In genomic region chr1:93665015-93665414, GRCh38 we compare ENCODE assay signal across 14 cellular contexts. TPM values are rescaled to one million over a fixed set of nuclear protein-coding genes. Genes with fewer than 3 reads are reported as not detected.
DNase-seq lines count a peak whose midpoint lies in the region; ATAC-seq and TF ChIP-seq lines count a peak whose summit lies in the region.
"Had no signal": no experiment of that assay in that cellular context is flagged by ENCODE, and none has a peak within 500 bp of the region (broad histone marks: within the 10 kb centered on the region; RNA-seq: fewer than 3 reads in every experiment).

No MANE protein-coding gene starts in this region.

- H3K9me2 ChIP-seq in SK-N-SH, result no peaks in the 10 kb centered on the region

- peaks cover 67 to 71% of the 10 kb centered on the region in 2 experiments for H3K4me1 ChIP-seq in SK-N-SH (ENCODE audit: control insufficient read depth in 1 of 2, insufficient read depth in 2 of 2, low read depth in 1 of 2, low read length in 1 of 2)
- H3K4me1 ChIP-seq in esophagus squamous epithelium, result peaks cover 10 to 84% (median 43%) of the 10 kb centered on the region in 3 donors
- peaks cover 68% of the 10 kb centered on the region for H3K4me1 ChIP-seq in osteoblast (ENCODE audit: insufficient read depth, low read length)

- ATAC-seq in GM21825 (IDR thresholded peaks at IDR 0.05; ENCODE audit: unreplicated experiment), result no peak
- ATAC-seq in HG02763 (IDR thresholded peaks at IDR 0.05; ENCODE audit: unreplicated experiment), result no peak
- no peak for ATAC-seq in HG03139 (IDR thresholded peaks at IDR 0.05; ENCODE audit: unreplicated experiment)
- ATAC-seq: left colon had no signal

- TF ChIP-seq EP300 in SK-N-SH (IDR thresholded peaks at IDR 0.05; ENCODE audit: borderline replicate concordance in 1 of 2, low read depth in 1 of 2, low read length in 1 of 2), result no peak

- H3K27me3 ChIP-seq in SK-N-SH (ENCODE audit: insufficient read depth) (no peaks in the 10 kb centered on the region), esophagus squamous epithelium (no peaks in the 10 kb centered on the region), osteoblast (ENCODE audit: insufficient read depth, low read length) (no peaks in the 10 kb centered on the region)

- no peak for TF ChIP-seq RAD21 in SK-N-SH (IDR thresholded peaks at IDR 0.05; ENCODE audit: low read length)

- H3K4me3 ChIP-seq in SK-N-SH (ENCODE audit: low read depth in 2 of 2, low read length in 1 of 2) (0 out of 4 replicates have a peak overlapping the region, but pooled peaks of 1 of the 2 experiments have one; percentile 36), esophagus squamous epithelium (no peak overlapping the region), osteoblast (ENCODE audit: insufficient read depth, low read length) (peak overlapping the region; percentile 44)

- H3K4me2 ChIP-seq in SK-N-SH (peak overlapping the region; percentile 65), osteoblast (ENCODE audit: insufficient read depth, low read length) (peak overlapping the region; percentile 69)

- WGBS in SK-N-SH (ENCODE audit: low lambda C conversion rate), result 3% methylated on average over 3 of the region's 3 CpGs
- 41 to 43% methylated on average over 3 of the region's 3 CpGs for WGBS in esophagus squamous epithelium, 2 donors

- H3K9me3 ChIP-seq in SK-N-SH (no peaks in the 10 kb centered on the region), esophagus squamous epithelium (no peaks in the 10 kb centered on the region), osteoblast (ENCODE audit: low read depth, low read length) (no peaks in the 10 kb centered on the region)
- H3K9me3 ChIP-seq: neutrophil had no signal

- intact Hi-C loops in esophagus squamous epithelium (cut with DNase I), result no loop called here

- H3F3A ChIP-seq in SK-N-SH (replicated peaks; ENCODE audit: insufficient read depth), result peaks cover 92% of the 10 kb centered on the region

- CTCF ChIA-PET in SK-N-SH (lab: Yijun Ruan, JAX), result interaction anchor here (0.6 to 4.9 kb wide), 6 partner anchors 15 to 228 kb away, joined by 3 to 18 read pairs (median 6); no protein-coding TSS in a partner anchor

- H3K79me2 ChIP-seq in SK-N-SH (ENCODE audit: insufficient read depth), result peaks cover 90% of the 10 kb centered on the region
- H3K79me2 ChIP-seq in osteoblast (ENCODE audit: insufficient read depth, low read length), result peaks cover 72% of the 10 kb centered on the region

- H3K36me3 ChIP-seq in SK-N-SH (replicated peaks in 1 of 2; ENCODE audit: control insufficient read depth in 1 of 2, insufficient read depth in 2 of 2, low read length in 1 of 2) (peaks cover 11 to 56% of the 10 kb centered on the region in 2 experiments), esophagus squamous epithelium (peaks cover 0 to 5% (median 0%) of the 10 kb centered on the region in 3 donors), osteoblast (ENCODE audit: insufficient read depth, low read length) (peaks cover 33% of the 10 kb centered on the region)
- H3K36me3 ChIP-seq: neutrophil had no signal

- no peak for TF ChIP-seq POLR2A in esophagus squamous epithelium (IDR thresholded peaks at IDR 0.05)

- no peak overlapping the region for H2AFZ ChIP-seq in SK-N-SH (ENCODE audit: low read depth)
- H2AFZ ChIP-seq in osteoblast (ENCODE audit: low read length), result no peak overlapping the region

- no peak for TF ChIP-seq CTCF in SK-N-SH (IDR thresholded peaks at IDR 0.05)
- TF ChIP-seq CTCF in esophagus squamous epithelium (IDR thresholded peaks at IDR 0.05), result no peak
- no peak for TF ChIP-seq CTCF in osteoblast (IDR thresholded peaks at IDR 0.05; ENCODE audit: extremely low read depth, low read depth, low read length)

- POLR2A ChIA-PET in SK-N-SH (lab: Yijun Ruan, JAX), result no interaction called here

- peak overlapping the region; percentile 94 to 99 for H3K27ac ChIP-seq in SK-N-SH (ENCODE audit: low read depth in 2 of 2, low read length in 1 of 2)
- peak overlapping the region; percentile 41 to 58 (median 47) for H3K27ac ChIP-seq in esophagus squamous epithelium
- peak overlapping the region; percentile 92 for H3K27ac ChIP-seq in osteoblast (ENCODE audit: low read depth, low read length)
- H3K27ac ChIP-seq: neutrophil had no signal

- H3K9ac ChIP-seq in SK-N-SH, result peak overlapping the region; percentile 55; the same call in 1 of the 2 replicates

- DNase-seq in AG20443 (ENCODE audit: low spot score), result peak; percentile 2
- peak; percentile 38 for DNase-seq in SK-N-SH
- no peak for DNase-seq in esophagus squamous epithelium (lab: John Stamatoyannopoulos, UW)
- no peak for DNase-seq in osteoblast (ENCODE audit: insufficient read length, low spot score, missing footprints)
- no peak for DNase-seq in hepatic stellate cell (ENCODE audit: low spot score)
- DNase-seq: activated CD8-positive, alpha-beta memory T cell treated with anti-CD3 and anti-CD28 coated beads for 24 hours; activated naive CD4-positive, alpha-beta T cell treated with anti-CD3 and anti-CD28 coated beads, Interleukin-2, amount 10 ng/mL, durations not matched to agents 7 days and 5 days; GOT3; left colon; NCI-H1092 had no signal

- H4K20me1 ChIP-seq in SK-N-SH (ENCODE audit: insufficient read depth), result peaks cover 56% of the 10 kb centered on the region
- H4K20me1 ChIP-seq in osteoblast (ENCODE audit: insufficient read depth, low read length), result peaks cover 37% of the 10 kb centered on the region

TF ChIP-seq in SK-N-SH, 30 proteins besides CTCF, POLR2A, EP300 and RAD21:
- TF ChIP-seq TEAD4 (IDR thresholded peaks at IDR 0.05; ENCODE audit: borderline replicate concordance, insufficient read depth) (no peak), GABPA (IDR thresholded peaks at IDR 0.05; ENCODE audit: low read depth) (no peak), NFIC (IDR thresholded peaks at IDR 0.05; ENCODE audit: borderline replicate concordance) (no peak), RCOR1 (IDR thresholded peaks at IDR 0.05; ENCODE audit: low read length) (no peak), JUND (IDR thresholded peaks at IDR 0.05) (no peak), SIN3A (IDR thresholded peaks at IDR 0.05; ENCODE audit: borderline replicate concordance, low read depth, low read length) (no peak), NRF1 (IDR thresholded peaks at IDR 0.05; ENCODE audit: low read depth, low read length) (no peak), FOXM1 (IDR thresholded peaks at IDR 0.05; ENCODE audit: low read depth) (no peak), MAX (IDR thresholded peaks at IDR 0.05; ENCODE audit: low read depth) (no peak), MXI1 (IDR thresholded peaks at IDR 0.05; ENCODE audit: low read depth, low read length) (no peak), IRF3 (IDR thresholded peaks at IDR 0.05; ENCODE audit: low read depth, low read length) (no peak)

RNA-seq across cellular contexts. Expression of gene BCAR3, which starts 16.6 kb away (rescaled TPM):
- polyA plus RNA-seq in SK-N-SH (2012; rRNA removed), result 49.2 and 58.4 TPM in 2 replicates
- polyA plus RNA-seq in SK-N-SH (2012; cell fraction: cytosol; rRNA removed), result 40.2 and 48.4 TPM in 2 replicates
- 59.5 and 69.2 TPM in 2 replicates for polyA plus RNA-seq in SK-N-SH (2012; cell fraction: nucleus; rRNA removed)
- total RNA-seq in esophagus squamous epithelium (10 to 100 TPM in 1 of 4 donors, 1 to 10 TPM in 3; 6.9 to 17.5 (median 9.4) TPM), osteoblast (34.0 and 37.1 TPM in 2 replicates)

Comparison
In these comparisons a context has a peak if more than half of its experiments do, and no peak if none do; other contexts are left out.
1. DNase-seq: peak in AG20443 (single experiment) and SK-N-SH (single experiment); none in esophagus squamous epithelium (single experiment), osteoblast (single experiment) and hepatic stellate cell (single experiment).
2. Peak in every context shown above with its lines, with median percentiles within 50 percentile points of each other: H3K27ac ChIP-seq.